Comparison of ENCODE assay signal across 10 cellular contexts in the genomic region with DNA sequence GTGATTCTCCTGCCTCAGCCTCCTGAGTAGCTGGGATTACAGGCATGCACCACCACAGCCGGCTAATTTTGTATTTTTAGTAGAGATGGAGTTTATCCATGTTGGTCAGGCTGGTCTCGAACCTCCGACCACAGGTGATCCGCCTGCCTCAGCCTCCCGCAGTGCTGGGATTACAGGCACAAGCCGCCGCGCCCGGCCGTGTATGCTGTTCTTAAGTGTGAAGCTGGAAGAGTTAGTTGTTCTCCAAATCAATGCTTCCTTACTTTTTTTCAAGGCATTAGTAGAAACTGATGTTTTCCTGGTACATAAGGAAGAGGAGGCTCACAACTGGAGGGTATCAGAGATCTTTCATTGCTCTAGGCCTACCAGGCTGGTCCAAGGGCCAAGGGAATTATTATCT. TPM values are rescaled to one million over a fixed set of nuclear protein-coding genes. Genes with fewer than 3 reads are reported as not detected.
"Had no signal": no experiment of that assay in that cellular context is flagged by ENCODE, and none has a peak within 500 bp of the region (broad histone marks: within the 10 kb centered on the region; RNA-seq: fewer than 3 reads in every experiment).

No MANE protein-coding gene starts in this region.

RNA-seq across cellular contexts. Expression of a gene that starts 19.7 kb away (rescaled TPM):
- total RNA-seq: activated CD4-positive, alpha-beta T cell treated with anti-CD3 and anti-CD28 coated beads for 36 hours; activated naive CD4-positive, alpha-beta T cell treated with anti-CD3 and anti-CD28 coated beads, Interleukin-2, amount 50 U/mL, for 72 hours; astrocyte; K562; OCI-LY7; Right ventricle myocardium inferior had no signal
- polyA plus RNA-seq: K562, SK-N-SH had no signal

RNA-seq across cellular contexts. Expression of a gene that starts 39.6 kb away (rescaled TPM):
- total RNA-seq: activated CD4-positive, alpha-beta T cell treated with anti-CD3 and anti-CD28 coated beads for 36 hours; activated CD8-positive, alpha-beta T cell treated with anti-CD3 and anti-CD28 coated beads, Interleukin-2, amount 10 ng/mL, durations not matched to agents 7 days and 5 days; activated naive CD4-positive, alpha-beta T cell treated with anti-CD3 and anti-CD28 coated beads, Interleukin-2, amount 50 U/mL, for 72 hours; astrocyte; K562; OCI-LY7; Right ventricle myocardium inferior; SJCRH30; T-helper 2 cell treated with Interferon-gamma antibody and Interleukin-4, amounts not matched to agents 100 ng/mL and 5 ng/mL, for 36 hours had no signal
- polyA plus RNA-seq: K562, SK-N-SH had no signal
